In genomic region chr4:118636126-118636525, GRCh38 we compare ENCODE assay signal across 2 cellular contexts.
TF ChIP-seq lines count a peak whose summit lies in the region.

No MANE protein-coding gene starts in this region.

TF ChIP-seq in K562, 482 proteins besides CTCF, POLR2A, EP300 and RAD21:
- peak; percentile 34; the same call in 1 of the 2 replicates for TF ChIP-seq POLR2G (IDR thresholded peaks at IDR 0.05; ENCODE audit: low read depth, low read length)

TF ChIP-seq in liver, 16 proteins besides CTCF, POLR2A, EP300 and RAD21:
- TF ChIP-seq RXRA (IDR thresholded peaks at IDR 0.05) = peak; percentile 8 to 63
TF ChIP-seq in liver: peak in this region for 1; not testable (repeated sequence) for 15.
